1 cellular context compared by ENCODE assay signal in genomic region chr14:64986578-64987571, GRCh38.
A peak's percentile ranks its signal among the peaks of the same experiment; 100 is the strongest.
TF ChIP-seq lines count a peak whose summit lies in the region.

Gene FNTB (plus strand): TSS chr14:64986895. CDS start chr14:64986954, 59 bp downstream.

TF ChIP-seq in K562, 482 proteins besides CTCF, POLR2A, EP300 and RAD21 (continued from another document):
- 0 out of 2 replicates have a peak, but pooled peaks have one; percentile 40 for TF ChIP-seq ZBTB43 (CRISPR knock-in tag; IDR thresholded peaks at IDR 0.05)
- TF ChIP-seq TCF3 (CRISPR knock-in tag; IDR thresholded peaks at IDR 0.05) = no peak
- TF ChIP-seq TBP (optimal IDR thresholded peaks at IDR 0.05; ENCODE audit: low read depth, low read length) = peak; percentile 49
- TF ChIP-seq KAT7 (CRISPR knock-in tag; IDR thresholded peaks at IDR 0.05; ENCODE audit: borderline replicate concordance) = peak; percentile 82; the same call in 1 of the 2 replicates
- TF ChIP-seq ZBTB9 (CRISPR knock-in tag; IDR thresholded peaks at IDR 0.05) = 0 out of 2 replicates have a peak, but pooled peaks have one; percentile 23
- peak; percentile 81 for TF ChIP-seq DIDO1 (tag; IDR thresholded peaks at IDR 0.05; ENCODE audit: low read depth)
- TF ChIP-seq FOXM1 (IDR thresholded peaks at IDR 0.05; ENCODE audit: low read depth) = no peak
- TF ChIP-seq FOXM1 (CRISPR knock-in tag; IDR thresholded peaks at IDR 0.05; ENCODE audit: low read depth) = no peak
- 0 out of 2 replicates have a peak, but pooled peaks have one; percentile 28 for TF ChIP-seq MYBL2 (IDR thresholded peaks at IDR 0.05; ENCODE audit: low read depth)
- no peak for TF ChIP-seq MYBL2 (CRISPR knock-in tag; IDR thresholded peaks at IDR 0.05; ENCODE audit: borderline replicate concordance)
- TF ChIP-seq MYC (IDR thresholded peaks at IDR 0.05; ENCODE audit: low read depth, low read length) = peak; percentile 75
- TF ChIP-seq MYC (CRISPR knock-in tag; IDR thresholded peaks at IDR 0.05; ENCODE audit: borderline replicate concordance, low read depth) = peak; percentile 35; the same call in 1 of the 2 replicates
- peak; percentile 73 to 77; a peak in 3 of 4 replicates for TF ChIP-seq SIX5 (IDR thresholded peaks at IDR 0.05; ENCODE audit: borderline replicate concordance in 1 of 2, insufficient read depth in 1 of 2, low read depth in 1 of 2, low read length in 2 of 2)
- 0 out of 2 replicates have a peak, but pooled peaks have one; percentile 50 for TF ChIP-seq FOSL1 (tag; conservative IDR thresholded peaks at IDR 0.05)
- no peak for TF ChIP-seq RREB1 (CRISPR knock-in tag; IDR thresholded peaks at IDR 0.05)
- 0 out of 2 replicates have a peak, but pooled peaks have one; percentile 22 for TF ChIP-seq ZNF511 (CRISPR knock-in tag; IDR thresholded peaks at IDR 0.05)
- TF ChIP-seq SMAD4 (CRISPR knock-in tag; conservative IDR thresholded peaks at IDR 0.05) = peak; percentile 49; the same call in 1 of the 2 replicates
- no peak for TF ChIP-seq SRSF7 (optimal IDR thresholded peaks at IDR 0.05; ENCODE audit: low read depth, low read length)
- peak; percentile 79; the same call in 1 of the 2 replicates for TF ChIP-seq ZNF644 (tag; IDR thresholded peaks at IDR 0.05; ENCODE audit: low read depth)
- 0 out of 2 replicates have a peak, but pooled peaks have one; percentile 27 for TF ChIP-seq NCOA1 (IDR thresholded peaks at IDR 0.05; ENCODE audit: low read depth)
- TF ChIP-seq TARDBP (IDR thresholded peaks at IDR 0.05) = 0 out of 2 replicates have a peak, but pooled peaks have one; percentile 34
- TF ChIP-seq CTBP1 (IDR thresholded peaks at IDR 0.05; ENCODE audit: borderline replicate concordance) = peak; percentile 71; the same call in 1 of the 2 replicates
- peak; percentile 97 for TF ChIP-seq ZNF143 (CRISPR knock-in tag; IDR thresholded peaks at IDR 0.05)
- TF ChIP-seq MYNN (IDR thresholded peaks at IDR 0.05) = peak; percentile 34; the same call in 1 of the 2 replicates
- TF ChIP-seq MYNN (CRISPR knock-in tag; IDR thresholded peaks at IDR 0.05) = no peak
- TF ChIP-seq ELF4 (CRISPR knock-in tag; IDR thresholded peaks at IDR 0.05) = 0 out of 2 replicates have a peak, but pooled peaks have one; percentile 64
- TF ChIP-seq MTA1 (IDR thresholded peaks at IDR 0.05; ENCODE audit: borderline replicate concordance) = peak; percentile 20; the same call in 1 of the 2 replicates
- peak; percentile 76 for TF ChIP-seq ETS1 (conservative IDR thresholded peaks at IDR 0.05; ENCODE audit: control insufficient read depth, low read depth, low read length)
- peak; percentile 89 for TF ChIP-seq L3MBTL2 (IDR thresholded peaks at IDR 0.05)
- TF ChIP-seq XRCC5 (IDR thresholded peaks at IDR 0.05; ENCODE audit: low read depth, low read length) = peak; percentile 86; the same call in 1 of the 2 replicates
- no peak for TF ChIP-seq HDAC3 (IDR thresholded peaks at IDR 0.05; ENCODE audit: borderline replicate concordance, partially characterized antibody)
